ENCODE assay signal across 8 cellular contexts in the genomic region with DNA sequence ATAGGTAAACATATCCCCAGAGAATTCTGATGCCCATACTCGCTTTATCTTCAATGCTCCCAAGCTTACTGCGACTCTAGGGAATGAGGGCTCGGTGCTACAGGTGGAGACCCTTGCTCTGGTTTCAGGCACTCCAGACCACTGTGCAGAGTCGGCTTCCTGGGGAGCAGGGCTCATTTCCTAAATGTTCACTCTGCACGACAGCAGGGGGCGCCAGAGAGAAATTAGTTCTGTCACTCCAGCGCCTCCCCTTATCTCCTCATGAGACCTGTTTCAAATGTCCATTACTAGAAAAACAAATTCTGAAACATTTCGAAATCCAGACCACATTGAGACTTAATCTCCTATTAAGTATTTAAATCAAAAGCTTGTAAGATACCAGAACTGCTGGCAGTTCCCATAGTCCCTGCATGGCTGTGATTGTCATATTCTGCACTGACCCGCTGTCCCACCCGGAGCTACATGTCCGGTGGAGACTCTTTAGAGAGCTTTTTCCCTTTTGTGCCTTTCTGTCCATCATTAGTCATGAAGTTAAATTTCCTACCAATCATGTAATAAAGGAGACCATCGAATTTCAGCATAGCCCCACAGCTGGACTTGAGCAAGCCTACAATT. TPM values are rescaled to one million over a fixed set of nuclear protein-coding genes. Genes with fewer than 3 reads are reported as not detected.
A peak's percentile ranks its signal among the peaks of the same experiment; 100 is the strongest.
DNase-seq lines count a peak whose midpoint lies in the region; ATAC-seq and TF ChIP-seq lines count a peak whose summit lies in the region.

No MANE protein-coding gene starts in this region.

- peak; percentile 63 for ATAC-seq in GM18502 (IDR thresholded peaks at IDR 0.05; ENCODE audit: poor library complexity, unreplicated experiment)
- ATAC-seq in HG02571 (IDR thresholded peaks at IDR 0.05; ENCODE audit: unreplicated experiment): no peak

- H3K36me3 ChIP-seq in A673 (ENCODE audit: insufficient read depth, low read length, poor library complexity, severe bottlenecking): no peaks in the 10 kb centered on the region

- H3K9me3 Mint-ChIP-seq in immature natural killer cell: no peaks in the 10 kb centered on the region

- no peaks in the 10 kb centered on the region for H3K9me3 ChIP-seq in A673 (ENCODE audit: low read depth, low read length, poor library complexity, severe bottlenecking)

- peaks cover 8 to 18% (median 11%) of the 10 kb centered on the region in 3 donors for H3K36me3 Mint-ChIP-seq in immature natural killer cell

- peaks cover 17 to 29% of the 10 kb centered on the region in 2 donors for H3K4me1 Mint-ChIP-seq in immature natural killer cell

- POLR2A ChIA-PET in A673 (lab: Charles Lee; ENCODE audit: low non-redundant PET): no interaction called here

- no peak overlapping the region for H3K4me3 Mint-ChIP-seq in immature natural killer cell

- peak overlapping the region in 3 of 6 donors; percentile 19 to 44 (median 41) for H3K27ac Mint-ChIP-seq in immature natural killer cell

- peak; percentile 85 for TF ChIP-seq CTCF in A673 (conservative IDR thresholded peaks at IDR 0.05; ENCODE audit: low read depth, low read length)
- TF ChIP-seq CTCF in VCaP (conservative IDR thresholded peaks at IDR 0.05): peak; percentile 53

- peaks cover 9% of the 10 kb centered on the region for H3K4me1 ChIP-seq in A673 (ENCODE audit: insufficient read depth, low read length, poor library complexity, severe bottlenecking)

- intact Hi-C loops in A673 (cut with micrococcal nuclease; ENCODE audit: unreplicated experiment): loop anchor here (2.0 to 5.0 kb wide), 2 partner anchors 833 to 905 kb away; no protein-coding TSS in a partner anchor

- no peaks in the 10 kb centered on the region for H3K27me3 ChIP-seq in A673 (replicated peaks; ENCODE audit: insufficient read depth, low read depth, low read length, poor library complexity)

- H3K27ac ChIP-seq in A673 (ENCODE audit: low read depth, low read length, poor library complexity, severe bottlenecking) (no peak overlapping the region), VCaP (peak overlapping the region; percentile 64)

- DNase-seq in A673 (ENCODE audit: low spot score) (peak; percentile 83), MV-4-11 (lab: John Stamatoyannopoulos, UW) (peak; percentile 68), brain pericyte (ENCODE audit: low read depth, low spot score) (peak; percentile 20), immature natural killer cell (peak; percentile 70 to 78 (median 73))
- peak; percentile 60 to 68 for DNase-seq in stimulated activated CD4-positive, alpha-beta T cell treated with anti-CD3 and anti-CD28 coated beads, Interleukin-15, amount 100 ng/mL, for 1 hour (ENCODE audit: low read depth in 1 of 2, low spot score in 1 of 2)

- H3K4me3 ChIP-seq in A673 (ENCODE audit: low read depth, low read length, poor library complexity, severe bottlenecking): no peak overlapping the region

- CTCF ChIA-PET in A673 (lab: Charles Lee): interaction anchor here (0.5 kb wide), 1 partner anchor 170 kb away, joined by 7 read pairs; no protein-coding TSS in a partner anchor

- no TSS peak for BruUV-seq in A673 (replicated peaks; lab: Mats Ljungman, UMichigan)

- peaks cover 0 to 1% (median 1%) of the 10 kb centered on the region in 3 donors for H3K27me3 Mint-ChIP-seq in immature natural killer cell (ENCODE audit: low read depth in 3 of 3)

RNA-seq across cellular contexts. Expression of gene EPSTI1, which starts 22.4 kb away (rescaled TPM):
- 0.13 TPM in 1 of 2 replicates, not detected in the other for total RNA-seq in A673 (2021)
- polyA plus RNA-seq in immature natural killer cell: 10 to 100 TPM in 2 of 3 donors, 1 to 10 TPM in 1; 8.6 to 32.3 (median 26.6) TPM

RNA-seq across cellular contexts. Expression of gene DNAJC15, which starts 53.7 kb away (rescaled TPM):
- total RNA-seq in A673 (2021): 2.4 and 2.6 TPM in 2 replicates
- polyA plus RNA-seq in immature natural killer cell: 10 to 100 TPM; 10.3 to 22.4 (median 22.3) TPM

Comparison
In these comparisons a context has a peak if more than half of its experiments do, and no peak if none do; other contexts are left out.
1. DNase-seq: peak in every context shown above with its lines; median percentile 83 in A673; 73 in immature natural killer cell; 68 in MV-4-11; 64 in stimulated activated CD4-positive, alpha-beta T cell treated with anti-CD3 and anti-CD28 coated beads, Interleukin-15, amount 100 ng/mL, for 1 hour; 20 in brain pericyte.